ENCODE assay signal across 8 cellular contexts in the genomic region with DNA sequence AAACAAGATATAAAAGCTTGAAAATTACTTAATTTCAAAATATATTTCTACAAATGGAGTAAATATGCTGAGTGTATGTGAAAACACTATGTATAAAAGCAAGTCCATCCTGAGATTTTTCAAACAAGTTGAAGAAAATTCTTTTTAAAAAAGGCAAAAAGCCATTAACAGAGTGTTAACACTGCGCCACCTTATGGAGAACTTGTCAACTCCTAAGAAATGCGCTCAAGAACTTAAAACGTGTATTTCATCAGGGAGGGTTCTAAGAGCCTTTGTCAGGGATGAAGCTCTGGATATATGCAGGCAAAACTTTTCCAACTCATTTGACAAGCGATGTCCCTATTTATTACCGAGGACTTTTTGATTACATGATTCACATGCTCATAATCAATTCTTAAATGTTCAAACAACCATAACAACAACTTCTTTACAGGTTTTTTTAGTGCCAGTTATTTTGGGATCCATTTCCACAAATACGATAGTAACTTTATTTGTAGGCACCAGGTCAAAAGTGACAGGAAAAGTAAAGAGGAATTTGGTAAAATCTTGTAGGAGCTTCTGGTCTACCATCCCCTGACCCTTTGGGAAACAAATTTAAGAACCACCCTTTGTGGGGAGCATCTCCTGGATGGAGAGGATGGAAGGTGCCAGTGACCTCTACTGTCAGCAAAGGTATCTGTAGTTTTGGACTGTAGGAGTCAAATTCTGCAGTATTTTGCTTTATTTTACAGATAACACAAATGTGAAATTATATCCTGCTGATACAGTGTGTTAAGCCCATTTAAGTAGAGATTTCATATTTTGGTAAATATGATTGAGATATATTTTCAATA. TPM values are rescaled to one million over a fixed set of nuclear protein-coding genes. Genes with fewer than 3 reads are reported as not detected.
DNase-seq lines count a peak whose midpoint lies in the region; ATAC-seq, FAIRE-seq and TF ChIP-seq lines count a peak whose summit lies in the region.
"Had no signal": no experiment of that assay in that cellular context is flagged by ENCODE, and none has a peak within 500 bp of the region (broad histone marks: within the 10 kb centered on the region; RNA-seq: fewer than 3 reads in every experiment).

No MANE protein-coding gene starts in this region.

- H4K20me1 ChIP-seq in HepG2 (ENCODE audit: insufficient read depth, low read length): no peaks in the 10 kb centered on the region

- CTCF ChIA-PET in HepG2 (lab: Yijun Ruan, JAX; ENCODE audit: low intra/inter-chr PET ratio, low total read pairs): interaction anchor here (0.8 to 2.8 kb wide), 2 partner anchors 108 to 306 kb away, joined by 3 to 15 read pairs; no protein-coding TSS in a partner anchor

- DNase-seq in GM04504 (ENCODE audit: low read depth): peak; percentile 6
- peak; percentile 29 for DNase-seq in HT1080 (ENCODE audit: low read depth)
- DNase-seq in HepG2 (ENCODE audit: low spot score): peak; percentile 17
- no peak for DNase-seq in activated naive CD4-positive, alpha-beta T cell treated with anti-CD3 and anti-CD28 coated beads, Interleukin-2, amount 50 U/mL, for 16 hours
- DNase-seq in NCI-H2171 (lab: John Stamatoyannopoulos, UW): no peak

- intact Hi-C loops in HepG2 (cut with micrococcal nuclease; ENCODE audit: unreplicated experiment): loop anchor here (1.0 to 5.0 kb wide), 3 partner anchors 109 to 459 kb away; no protein-coding TSS in a partner anchor

- TF ChIP-seq RAD21 in HepG2 (CRISPR knock-in tag; IDR thresholded peaks at IDR 0.05): no peak

- no TSS peak for BruUV-seq in HepG2 (replicated peaks; lab: Mats Ljungman, UMichigan)

- TF ChIP-seq CTCF in VCaP (conservative IDR thresholded peaks at IDR 0.05): peak; percentile 82
- TF ChIP-seq CTCF in HepG2 (CRISPR knock-in tag; IDR thresholded peaks at IDR 0.05): peak; percentile 56

- TF ChIP-seq EP300 in HepG2 (IDR thresholded peaks at IDR 0.05; ENCODE audit: low read depth in 2 of 2, low read length in 2 of 2) (no peak), HepG2 (CRISPR knock-in tag; IDR thresholded peaks at IDR 0.05; ENCODE audit: borderline replicate concordance) (no peak)

- H3K36me3 ChIP-seq in HepG2 (replicated peaks in 1 of 2; ENCODE audit: control insufficient read depth in 1 of 2, insufficient read depth in 2 of 2, low read length in 2 of 2): no peaks in the 10 kb centered on the region

- H3K4me1 ChIP-seq in HepG2 (ENCODE audit: insufficient read depth, low read length): no peaks in the 10 kb centered on the region

- H2AFZ ChIP-seq in HepG2 (ENCODE audit: low read length): no peak overlapping the region

- H3K9me3 ChIP-seq in HepG2 (ENCODE audit: low read length): no peaks in the 10 kb centered on the region

- H3K27me3 ChIP-seq in HepG2 (ENCODE audit: control insufficient read depth in 1 of 2, insufficient read depth in 2 of 2, low read length in 2 of 2): no peaks in the 10 kb centered on the region

- peak; percentile 68 for FAIRE-seq in HepG2 (lab: Jason Lieb, UNC)

- 6% methylated on average over 6 of the region's 6 CpGs for WGBS in HepG2 (ENCODE audit: low lambda C conversion rate)

- H3K4me3 ChIP-seq in HepG2 (replicated peaks in 1 of 3; ENCODE audit: insufficient read depth in 1 of 3, low read depth in 2 of 3, low read length in 3 of 3): no peak overlapping the region

- H3K4me2 ChIP-seq in HepG2 (ENCODE audit: low read depth, low read length): no peak overlapping the region

- no peaks in the 10 kb centered on the region for H3K79me2 ChIP-seq in HepG2 (ENCODE audit: insufficient read depth, low read length)

- in situ Hi-C loops in HepG2 (cut with HindIII; ENCODE audit: extremely low pct_ligation_motif_present, low pct_unique_long_range_greater_than_20kb): loop anchor here (5.0 kb wide), 1 partner anchor 304 kb away; no protein-coding TSS in a partner anchor

- ATAC-seq in HepG2 (peak; percentile 57), HG02938 (IDR thresholded peaks at IDR 0.05; ENCODE audit: unreplicated experiment) (no peak)

- H3K27ac ChIP-seq in VCaP (no peak overlapping the region), HepG2 (ENCODE audit: extremely low read length, insufficient read depth, low read length) (no peak overlapping the region)

- H3K9ac ChIP-seq in HepG2 (ENCODE audit: insufficient read depth, low read depth, low read length): no peak overlapping the region

- no peak for TF ChIP-seq POLR2A in HepG2 (IDR thresholded peaks at IDR 0.05; ENCODE audit: insufficient read depth in 1 of 2, low read depth in 2 of 2, low read length in 2 of 2)

- POLR2A ChIA-PET in HepG2 (lab: Yijun Ruan, JAX): no interaction called here

TF ChIP-seq in HepG2, 621 proteins besides CTCF, POLR2A, EP300 and RAD21:
- TF ChIP-seq STAG1 (CRISPR knock-in tag; IDR thresholded peaks at IDR 0.05) (peak; percentile 42), SMC3 (IDR thresholded peaks at IDR 0.05; ENCODE audit: low read length) (peak; percentile 30; the same call in 1 of the 2 replicates)
- TF ChIP-seq, protein P1, sequence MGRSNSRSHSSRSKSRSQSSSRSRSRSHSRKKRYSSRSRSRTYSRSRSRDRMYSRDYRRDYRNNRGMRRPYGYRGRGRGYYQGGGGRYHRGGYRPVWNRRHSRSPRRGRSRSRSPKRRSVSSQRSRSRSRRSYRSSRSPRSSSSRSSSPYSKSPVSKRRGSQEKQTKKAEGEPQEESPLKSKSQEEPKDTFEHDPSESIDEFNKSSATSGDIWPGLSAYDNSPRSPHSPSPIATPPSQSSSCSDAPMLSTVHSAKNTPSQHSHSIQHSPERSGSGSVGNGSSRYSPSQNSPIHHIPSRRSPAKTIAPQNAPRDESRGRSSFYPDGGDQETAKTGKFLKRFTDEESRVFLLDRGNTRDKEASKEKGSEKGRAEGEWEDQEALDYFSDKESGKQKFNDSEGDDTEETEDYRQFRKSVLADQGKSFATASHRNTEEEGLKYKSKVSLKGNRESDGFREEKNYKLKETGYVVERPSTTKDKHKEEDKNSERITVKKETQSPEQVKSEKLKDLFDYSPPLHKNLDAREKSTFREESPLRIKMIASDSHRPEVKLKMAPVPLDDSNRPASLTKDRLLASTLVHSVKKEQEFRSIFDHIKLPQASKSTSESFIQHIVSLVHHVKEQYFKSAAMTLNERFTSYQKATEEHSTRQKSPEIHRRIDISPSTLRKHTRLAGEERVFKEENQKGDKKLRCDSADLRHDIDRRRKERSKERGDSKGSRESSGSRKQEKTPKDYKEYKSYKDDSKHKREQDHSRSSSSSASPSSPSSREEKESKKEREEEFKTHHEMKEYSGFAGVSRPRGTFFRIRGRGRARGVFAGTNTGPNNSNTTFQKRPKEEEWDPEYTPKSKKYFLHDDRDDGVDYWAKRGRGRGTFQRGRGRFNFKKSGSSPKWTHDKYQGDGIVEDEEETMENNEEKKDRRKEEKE (IDR thresholded peaks at IDR 0.05): no peak

RNA-seq across cellular contexts. Expression of a gene that starts 23.2 kb away (rescaled TPM):
- total RNA-seq in HT1080 (2014; rRNA removed; shearing (Covaris generic)): not detected in 2 replicates
- polyA plus RNA-seq in HT1080 (2015; cell fraction: cytosol; rRNA removed): 0.05 TPM in 1 of 2 replicates, not detected in the other
- polyA plus RNA-seq in HT1080 (2015; cell fraction: nucleus; rRNA removed): not detected in 2 replicates
- not detected in 2 replicates for total RNA-seq in HepG2 (2016; rRNA removed; fragmentation: Illumina TruSeq; extraction: Trizol)
- not detected in 2 replicates for total RNA-seq in HepG2 (2016; cell fraction: cytosol; rRNA removed; fragmentation: Illumina TruSeq; extraction: Trizol; ENCODE audit: low read depth)
- total RNA-seq in HepG2 (2016; cell fraction: insoluble cytoplasmic fraction; rRNA removed; fragmentation: Illumina TruSeq; extraction: Trizol): not detected in 2 replicates
- not detected in 2 replicates for total RNA-seq in HepG2 (2016; cell fraction: membrane; rRNA removed; fragmentation: Illumina TruSeq; extraction: Trizol)
- total RNA-seq in HepG2 (2016; cell fraction: nucleus; rRNA removed; fragmentation: Illumina TruSeq; extraction: Trizol): not detected in 2 replicates
- not detected in 2 replicates for polyA plus RNA-seq in HepG2 (2011; rRNA removed)
- polyA plus RNA-seq in HepG2 (2011; cell fraction: cytosol; rRNA removed): not detected in 2 replicates
- not detected in 2 replicates for polyA plus RNA-seq in HepG2 (2011; cell fraction: nucleus; rRNA removed)
- 0.04 TPM in 1 of 2 replicates, not detected in the other for polyA plus RNA-seq in HepG2 (2012)
- not detected in 2 replicates for polyA plus RNA-seq in HepG2 (2016; cell fraction: cytosol; fragmentation: Illumina TruSeq; extraction: Trizol; ENCODE audit: low read depth)
- polyA plus RNA-seq in HepG2 (2016; cell fraction: insoluble cytoplasmic fraction; fragmentation: Illumina TruSeq; extraction: Trizol; ENCODE audit: low read depth): not detected in 2 replicates
- not detected in 2 replicates for polyA plus RNA-seq in HepG2 (2016; cell fraction: membrane; fragmentation: Illumina TruSeq; extraction: Trizol; ENCODE audit: low read depth)
- polyA plus RNA-seq in HepG2 (2016; cell fraction: nucleus; fragmentation: Illumina TruSeq; extraction: Trizol; ENCODE audit: insufficient read depth, low read depth): not detected in 2 replicates
- polyA minus RNA-seq in HepG2 (2011; rRNA and poly(A)+ RNA removed; ENCODE audit: low replicate concordance): not detected in 2 replicates
- not detected in 2 replicates for polyA minus RNA-seq in HepG2 (2011; cell fraction: cytosol; rRNA and poly(A)+ RNA removed)
- polyA minus RNA-seq in HepG2 (2011; cell fraction: nucleus; rRNA and poly(A)+ RNA removed): not detected in 2 replicates
- total RNA-seq: activated CD8-positive, alpha-beta memory T cell treated with anti-CD3 and anti-CD28 coated beads for 36 hours had no signal

Comparison
In these comparisons a context has a peak if more than half of its experiments do, and no peak if none do; other contexts are left out.
1. DNase-seq: peak in GM04504 (single experiment), HT1080 (single experiment) and HepG2 (single experiment); none in activated naive CD4-positive, alpha-beta T cell treated with anti-CD3 and anti-CD28 coated beads, Interleukin-2, amount 50 U/mL, for 16 hours (single experiment) and NCI-H2171 (single experiment).